In the genomic region with DNA sequence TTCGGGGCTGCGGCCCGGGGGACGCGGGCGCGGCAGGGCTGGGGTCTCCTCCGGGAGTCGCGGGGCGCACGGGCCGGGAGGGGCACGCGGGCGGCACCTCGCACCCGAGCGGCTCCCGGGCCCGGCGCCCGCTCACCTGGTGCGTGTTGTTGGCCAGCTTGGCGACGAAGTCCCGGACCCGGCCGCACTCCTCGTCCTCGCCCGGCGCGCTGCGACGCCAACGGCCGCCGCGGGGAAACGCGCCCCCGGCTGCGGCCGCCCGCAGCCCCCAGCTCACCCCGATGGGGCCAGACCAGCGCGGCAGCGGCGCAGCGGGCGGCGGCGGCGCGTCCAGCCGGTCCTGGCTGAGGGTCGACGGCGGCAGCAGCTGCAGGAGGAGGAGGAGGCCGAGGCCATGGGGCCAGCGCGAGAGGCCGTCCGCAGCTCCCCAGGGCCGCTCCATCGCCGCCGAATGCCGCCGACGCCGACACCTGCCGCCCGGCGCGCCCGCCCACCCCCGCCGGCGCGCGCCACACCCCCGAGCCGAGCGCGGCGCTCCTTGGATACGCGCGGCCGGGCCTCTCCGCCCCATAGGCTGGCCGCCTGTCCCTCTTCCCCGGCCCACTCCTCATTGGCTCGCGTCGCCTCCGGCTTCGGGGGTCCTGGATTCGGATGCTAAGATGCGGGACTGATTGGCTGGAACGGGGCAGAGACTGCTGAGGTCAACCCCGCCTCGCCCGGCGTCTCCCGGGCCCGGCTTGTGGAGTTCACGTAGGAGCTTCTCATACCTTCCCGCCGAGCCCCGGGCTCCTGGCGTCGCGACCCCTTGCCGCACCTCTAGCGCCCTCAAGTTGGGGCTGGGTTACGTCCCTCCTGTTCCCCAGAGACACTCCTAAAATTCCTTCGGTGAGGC, we compare ENCODE assay signal across 8 cellular contexts. TPM values are rescaled to one million over a fixed set of nuclear protein-coding genes. Genes with fewer than 3 reads are reported as not detected.
DNase-seq lines count a peak whose midpoint lies in the region; ATAC-seq and TF ChIP-seq lines count a peak whose summit lies in the region.

TSS of gene SORT1 (minus strand) at position 468 of the 892 bp plus-strand sequence. CDS start at position 442, 26 bp downstream.

- no peaks in the 10 kb centered on the region for H3K36me3 ChIP-seq in CD8-positive, alpha-beta memory T cell (ENCODE audit: insufficient read depth, low read length)
- H3K36me3 ChIP-seq in KOPT-K1 (ENCODE audit: insufficient read depth, low read length) = peaks cover 23% of the 10 kb centered on the region
- H3K36me3 ChIP-seq in Peyer's patch = peaks cover 0 to 20% (median 0%) of the 10 kb centered on the region in 3 donors
- H3K36me3 ChIP-seq in muscle layer of duodenum (ENCODE audit: control insufficient read depth in 1 of 2, insufficient read depth in 2 of 2, low read length in 2 of 2) = peaks cover 6 to 14% of the 10 kb centered on the region in 2 donors

- ATAC-seq in GM21515 (IDR thresholded peaks at IDR 0.05; ENCODE audit: unreplicated experiment) = peak; percentile 80

- peak within 1 kb of the TSS; percentile 60 for H3K27ac ChIP-seq in CD8-positive, alpha-beta memory T cell (ENCODE audit: low read depth, low read length)
- H3K27ac ChIP-seq in KOPT-K1 (ENCODE audit: low read depth, low read length, poor library complexity, severe bottlenecking) (peak within 1 kb of the TSS; percentile 60), Peyer's patch (peak within 1 kb of the TSS; percentile 27 to 92 (median 74)), muscle layer of duodenum (ENCODE audit: low read length) (peak within 1 kb of the TSS; percentile 87)

- H3K9me3 Mint-ChIP-seq in CD8-positive, alpha-beta memory T cell = no peaks in the 10 kb centered on the region
- H3K9me3 Mint-ChIP-seq in activated T-helper 2 cell treated with anti-CD3 and anti-CD28 coated beads, Interferon-gamma antibody, Interleukin-2, Interleukin-4, amounts not matched to agents 10 μg/mL and 5 μg/mL and 100 μg/mL, durations not matched to agents 14 hours and 24 hours and 36 hours = no peaks in the 10 kb centered on the region

- H3K4me3 ChIP-seq in CD8-positive, alpha-beta memory T cell (ENCODE audit: low read length) = peak within 1 kb of the TSS; percentile 30
- H3K4me3 ChIP-seq in Peyer's patch = peak within 1 kb of the TSS; percentile 29 to 93 (median 68)
- H3K4me3 ChIP-seq in muscle layer of duodenum (ENCODE audit: low read depth in 1 of 2, low read length in 2 of 2) = peak within 1 kb of the TSS; percentile 65 to 72

- H3K36me3 Mint-ChIP-seq in CD8-positive, alpha-beta memory T cell = peaks cover 0 to 26% (median 6%) of the 10 kb centered on the region in 3 donors
- H3K36me3 Mint-ChIP-seq in activated T-helper 2 cell treated with anti-CD3 and anti-CD28 coated beads, Interferon-gamma antibody, Interleukin-2, Interleukin-4, amounts not matched to agents 10 μg/mL and 5 μg/mL and 100 μg/mL, durations not matched to agents 14 hours and 24 hours and 36 hours (ENCODE audit: low read depth) = peaks cover 15% of the 10 kb centered on the region

- H3K9me3 ChIP-seq in CD8-positive, alpha-beta memory T cell (ENCODE audit: low read length) = no peaks in the 10 kb centered on the region
- H3K9me3 ChIP-seq in KOPT-K1 (ENCODE audit: insufficient read depth, low read length, poor library complexity, severe bottlenecking) (no peaks in the 10 kb centered on the region), Peyer's patch (no peaks in the 10 kb centered on the region), muscle layer of duodenum (ENCODE audit: control insufficient read depth in 1 of 2, low read length in 2 of 2) (no peaks in the 10 kb centered on the region)

- H3K27me3 Mint-ChIP-seq in CD8-positive, alpha-beta memory T cell = peaks cover 33 to 42% of the 10 kb centered on the region in 2 donors
- H3K27me3 Mint-ChIP-seq in activated T-helper 2 cell treated with anti-CD3 and anti-CD28 coated beads, Interferon-gamma antibody, Interleukin-2, Interleukin-4, amounts not matched to agents 10 μg/mL and 5 μg/mL and 100 μg/mL, durations not matched to agents 14 hours and 24 hours and 36 hours (ENCODE audit: low read depth) = peaks cover 41% of the 10 kb centered on the region

- TF ChIP-seq CTCF in Peyer's patch (IDR thresholded peaks at IDR 0.05) = peak in 2 of 6 experiments; percentile 22 to 26

- H3K27ac Mint-ChIP-seq in CD8-positive, alpha-beta memory T cell = peak within 1 kb of the TSS in 3 of 8 donors; percentile 41 to 67 (median 46)
- H3K27ac Mint-ChIP-seq in activated T-helper 2 cell treated with anti-CD3 and anti-CD28 coated beads, Interferon-gamma antibody, Interleukin-2, Interleukin-4, amounts not matched to agents 10 μg/mL and 5 μg/mL and 100 μg/mL, durations not matched to agents 14 hours and 24 hours and 36 hours = no peak within 1 kb of the TSS

- POLR2A ChIA-PET in CD8-positive, alpha-beta memory T cell (lab: Charles Lee) = interaction anchor here (1.6 kb wide), 1 partner anchor 115 kb away, joined by 4 read pairs; the partner anchor contains the start of gene PSRC1

- intact Hi-C loops in activated T-helper 2 cell treated with anti-CD3 and anti-CD28 coated beads, Interferon-gamma antibody, Interleukin-2, Interleukin-4, amounts not matched to agents 10 μg/mL and 5 μg/mL and 100 μg/mL, durations not matched to agents 14 hours and 24 hours and 36 hours (cut with micrococcal nuclease) = loop anchor here (2.0 to 5.0 kb wide), 2 partner anchors 29 to 185 kb away; partner anchors contain the start of genes PSMA5 and SARS1

- peaks cover 7 to 18% (median 15%) of the 10 kb centered on the region in 3 donors for H3K4me1 Mint-ChIP-seq in CD8-positive, alpha-beta memory T cell
- peaks cover 16% of the 10 kb centered on the region for H3K4me1 Mint-ChIP-seq in activated T-helper 2 cell treated with anti-CD3 and anti-CD28 coated beads, Interferon-gamma antibody, Interleukin-2, Interleukin-4, amounts not matched to agents 10 μg/mL and 5 μg/mL and 100 μg/mL, durations not matched to agents 14 hours and 24 hours and 36 hours (ENCODE audit: low read depth)

- CTCF ChIA-PET in CD8-positive, alpha-beta memory T cell (lab: Charles Lee) = interaction anchor here (1.0 to 4.5 kb wide), 9 partner anchors 11 to 197 kb away, joined by 3 to 53 read pairs (median 5); partner anchors contain the start of gene PSRC1

- DNase-seq in CD8-positive, alpha-beta memory T cell = peak; percentile 38 to 78 (median 50)
- DNase-seq in Peyer's patch (peak; percentile 37 to 88 (median 83)), fibroblast of gingiva (ENCODE audit: low read depth) (peak; percentile 58)
- DNase-seq in activated T-helper 2 cell treated with anti-CD3 and anti-CD28 coated beads, Interferon-gamma antibody, Interleukin-2, Interleukin-4, amounts not matched to agents 10 μg/mL and 5 μg/mL and 100 μg/mL, durations not matched to agents 14 hours and 24 hours and 36 hours (ENCODE audit: low spot score) = peak; percentile 44
- peak; percentile 11 to 60 for DNase-seq in stimulated activated CD8-positive, alpha-beta memory T cell treated with anti-CD3 and anti-CD28 coated beads, Interleukin-7, amount 100 ng/mL, for 4 hours (ENCODE audit: low read depth in 2 of 2)

- peak within 1 kb of the TSS; percentile 77 to 92 (median 80) for H3K4me3 Mint-ChIP-seq in CD8-positive, alpha-beta memory T cell
- peak within 1 kb of the TSS; percentile 80 for H3K4me3 Mint-ChIP-seq in activated T-helper 2 cell treated with anti-CD3 and anti-CD28 coated beads, Interferon-gamma antibody, Interleukin-2, Interleukin-4, amounts not matched to agents 10 μg/mL and 5 μg/mL and 100 μg/mL, durations not matched to agents 14 hours and 24 hours and 36 hours (ENCODE audit: low read depth)

- peaks cover 10% of the 10 kb centered on the region for H3K4me1 ChIP-seq in CD8-positive, alpha-beta memory T cell (ENCODE audit: insufficient read depth, low read length)
- H3K4me1 ChIP-seq in Peyer's patch (peaks cover 0 to 40% (median 9%) of the 10 kb centered on the region in 4 donors), muscle layer of duodenum (ENCODE audit: control insufficient read depth in 1 of 2, insufficient read depth in 2 of 2, low read length in 2 of 2) (peaks cover 17 to 37% of the 10 kb centered on the region in 2 donors)

- peaks cover 24% of the 10 kb centered on the region for H3K27me3 ChIP-seq in CD8-positive, alpha-beta memory T cell (ENCODE audit: insufficient read depth, low read length, poor library complexity, severe bottlenecking)
- H3K27me3 ChIP-seq in Peyer's patch (no peaks in the 10 kb centered on the region), muscle layer of duodenum (ENCODE audit: low read depth, low read length) (no peaks in the 10 kb centered on the region)

- TF ChIP-seq POLR2A in Peyer's patch (IDR thresholded peaks at IDR 0.05) = peak in 1 of 2 donors; percentile 84

RNA-seq across cellular contexts. Expression of gene SORT1, which starts in this region (rescaled TPM):
- total RNA-seq in CD8-positive, alpha-beta memory T cell = 1 to 10 TPM; 3.0 to 3.9 TPM
- 0.16 TPM for polyA plus RNA-seq in CD8-positive, alpha-beta memory T cell
- total RNA-seq in Peyer's patch = 100 to 1,000 TPM in 2 of 4 donors, 10 to 100 TPM in 2; 24.8 to 124 (median 96.0) TPM
- 1.1 and 1.9 TPM in 2 replicates for total RNA-seq in activated T-helper 2 cell treated with anti-CD3 and anti-CD28 coated beads, Interferon-gamma antibody, Interleukin-2, Interleukin-4, amounts not matched to agents 10 μg/mL and 5 μg/mL and 100 μg/mL, durations not matched to agents 14 hours and 24 hours and 36 hours

Comparison
In these comparisons a context has a peak if more than half of its experiments do, and no peak if none do; other contexts are left out.
1. Peak in every context shown above with its lines: DNase-seq, ATAC-seq, H3K4me3 ChIP-seq and H3K27ac ChIP-seq.